Comparison of ENCODE assay signal across 15 cellular contexts in genomic region chr10:21727452-21728168, GRCh38.
DNase-seq lines count a peak whose midpoint lies in the region; ATAC-seq and TF ChIP-seq lines count a peak whose summit lies in the region.
"Had no signal": no experiment of that assay in that cellular context is flagged by ENCODE, and none has a peak within 500 bp of the region (broad histone marks: within the 10 kb centered on the region; RNA-seq: fewer than 3 reads in every experiment).

No MANE protein-coding gene starts in this region.

- peak in 1 of 2 donors; percentile 31 for DNase-seq in cardiac muscle cell (ENCODE audit: low read depth in 1 of 2, low spot score in 1 of 2)
- DNase-seq in Right ventricle myocardium inferior (ENCODE audit: missing footprints), result no peak
- DNase-seq in WTC11 (ENCODE audit: low spot score), result no peak
- DNase-seq in hepatocyte (ENCODE audit: low spot score), result peak; percentile 42
- no peak for DNase-seq in type B pancreatic cell (ENCODE audit: extremely low spot score, unreplicated experiment)
- DNase-seq in NCI-H1694 (lab: John Stamatoyannopoulos, UW), result no peak
- DNase-seq in osteoblast (ENCODE audit: insufficient read length, low spot score, missing footprints), result no peak
- DNase-seq in iPS-NIHi11 (ENCODE audit: low spot score), result no peak
- DNase-seq: activated CD4-positive, alpha-beta T cell treated with anti-CD3 and anti-CD28 coated beads, Interleukin-2, amount 50 U/mL, for 1 hour; effector CD4-positive, alpha-beta T cell; KG1; NCI-H2227 treated with DMSO at 0.1 percent for 48 hours; SIG-M5; stimulated activated CD4-positive, alpha-beta T cell treated with anti-CD3 and anti-CD28 coated beads, Interleukin-12 subunit alpha, Interleukin-12 subunit beta, amount 100 ng/mL, for 4 hours had no signal

- CTCF ChIA-PET in WTC11 (lab: Charles Lee), result no interaction called here

- no peak overlapping the region for H3K4me3 Mint-ChIP-seq in WTC11
- H3K4me3 Mint-ChIP-seq in type B pancreatic cell, result peak overlapping the region; percentile 59

- H3K27me3 ChIP-seq in cardiac muscle cell (no peaks in the 10 kb centered on the region), hepatocyte (no peaks in the 10 kb centered on the region), osteoblast (ENCODE audit: insufficient read depth, low read length) (no peaks in the 10 kb centered on the region)

- peak overlapping the region; percentile 87 for H3K27ac ChIP-seq in cardiac muscle cell
- peak overlapping the region; percentile 17 for H3K27ac ChIP-seq in hepatocyte
- H3K27ac ChIP-seq in osteoblast (ENCODE audit: low read depth, low read length), result no peak overlapping the region

- no peak for TF ChIP-seq CTCF in cardiac muscle cell (IDR thresholded peaks at IDR 0.05; ENCODE audit: low read depth, low read length)
- TF ChIP-seq CTCF in WTC11 (IDR thresholded peaks at IDR 0.05), result no peak
- no peak for TF ChIP-seq CTCF in hepatocyte (IDR thresholded peaks at IDR 0.05; ENCODE audit: poor library complexity)
- TF ChIP-seq CTCF in type B pancreatic cell (conservative IDR thresholded peaks at IDR 0.05), result no peak
- TF ChIP-seq CTCF in osteoblast (IDR thresholded peaks at IDR 0.05; ENCODE audit: extremely low read depth, low read depth, low read length), result no peak

- H3K36me3 Mint-ChIP-seq in WTC11 (peaks cover 7% of the 10 kb centered on the region), type B pancreatic cell (peaks cover 34% of the 10 kb centered on the region)

- H3K4me2 ChIP-seq in hepatocyte, result peak overlapping the region; percentile 60
- H3K4me2 ChIP-seq in osteoblast (ENCODE audit: insufficient read depth, low read length), result no peak overlapping the region

- H3K4me1 Mint-ChIP-seq in WTC11 (peaks cover 44% of the 10 kb centered on the region), type B pancreatic cell (ENCODE audit: unreplicated experiment) (peaks cover 66% of the 10 kb centered on the region)

- H3K9me3 Mint-ChIP-seq in WTC11, result no peaks in the 10 kb centered on the region
- no peaks in the 10 kb centered on the region for H3K9me3 Mint-ChIP-seq in type B pancreatic cell
- H3K9me3 Mint-ChIP-seq: activated naive CD4-positive, alpha-beta T cell treated with anti-CD3 and anti-CD28 coated beads, Interleukin-2, amount 50 U/mL, for 72 hours had no signal

- no peaks in the 10 kb centered on the region for H3K9me3 ChIP-seq in cardiac muscle cell (ENCODE audit: low read depth)
- H3K9me3 ChIP-seq in hepatocyte (ENCODE audit: low read depth), result no peaks in the 10 kb centered on the region
- H3K9me3 ChIP-seq in osteoblast (ENCODE audit: low read depth, low read length), result no peaks in the 10 kb centered on the region

- H3K36me3 ChIP-seq in cardiac muscle cell (peaks cover 4% of the 10 kb centered on the region), hepatocyte (replicated peaks; ENCODE audit: insufficient read depth, low read depth) (no peaks in the 10 kb centered on the region), osteoblast (ENCODE audit: insufficient read depth, low read length) (peaks cover 11% of the 10 kb centered on the region)

- H4K20me1 ChIP-seq in hepatocyte (ENCODE audit: insufficient read depth, poor library complexity, severe bottlenecking) (peaks cover 13% of the 10 kb centered on the region), osteoblast (ENCODE audit: insufficient read depth, low read length) (peaks cover 27% of the 10 kb centered on the region)

- ATAC-seq in Right ventricle myocardium inferior (no peak), WTC11 (no peak)
- ATAC-seq: activated naive CD4-positive, alpha-beta T cell treated with anti-CD3 and anti-CD28 coated beads, Interleukin-2, amount 50 U/mL, for 72 hours had no signal

- intact Hi-C loops in Right ventricle myocardium inferior (cut with DNase I), result no loop called here

- H3K4me3 ChIP-seq in cardiac muscle cell, result peak overlapping the region; percentile 1
- no peak overlapping the region for H3K4me3 ChIP-seq in hepatocyte
- no peak overlapping the region for H3K4me3 ChIP-seq in osteoblast (ENCODE audit: insufficient read depth, low read length)

- POLR2A ChIA-PET in WTC11 (lab: Charles Lee), result no interaction called here

- H2AFZ ChIP-seq in hepatocyte, result no peak overlapping the region
- no peak overlapping the region for H2AFZ ChIP-seq in osteoblast (ENCODE audit: low read length)

- peaks cover 7% of the 10 kb centered on the region for H3K79me2 ChIP-seq in hepatocyte
- H3K79me2 ChIP-seq in osteoblast (ENCODE audit: insufficient read depth, low read length), result no peaks in the 10 kb centered on the region

- H3K4me1 ChIP-seq in cardiac muscle cell (ENCODE audit: low read depth) (peaks cover 51% of the 10 kb centered on the region), hepatocyte (ENCODE audit: insufficient read depth) (peaks cover 36% of the 10 kb centered on the region), osteoblast (ENCODE audit: insufficient read depth, low read length) (peaks cover 20% of the 10 kb centered on the region)

- peak overlapping the region; percentile 58; the same call in 1 of the 2 replicates for H3K27ac Mint-ChIP-seq in WTC11
- peak overlapping the region; percentile 76 for H3K27ac Mint-ChIP-seq in type B pancreatic cell
- H3K27ac Mint-ChIP-seq: activated naive CD4-positive, alpha-beta T cell treated with anti-CD3 and anti-CD28 coated beads, Interleukin-2, amount 50 U/mL, for 72 hours had no signal

- H3K9me2 ChIP-seq in hepatocyte (replicated peaks; ENCODE audit: insufficient read depth), result no peaks in the 10 kb centered on the region

- WGBS in hepatocyte (ENCODE audit: low lambda C conversion rate, missing lambda C conversion rate), result 11% methylated on average over 13 of the region's 13 CpGs

- no peaks in the 10 kb centered on the region for H3K27me3 Mint-ChIP-seq in WTC11 (ENCODE audit: low read depth)
- H3K27me3 Mint-ChIP-seq in type B pancreatic cell, result no peaks in the 10 kb centered on the region

TF ChIP-seq in WTC11, 78 proteins besides CTCF, POLR2A, EP300 and RAD21:
- TF ChIP-seq ZNF512 (CRISPR knock-in tag; IDR thresholded peaks at IDR 0.05; ENCODE audit: borderline replicate concordance) (no peak), CDX4 (CRISPR knock-in tag; IDR thresholded peaks at IDR 0.05; ENCODE audit: borderline replicate concordance) (no peak), STAT6 (CRISPR knock-in tag; conservative IDR thresholded peaks at IDR 0.05; ENCODE audit: low read depth) (no peak)
